Comparison of ENCODE assay signal across 1 cellular context in genomic region chr16:85234310-85235235, GRCh38.
TF ChIP-seq lines count a peak whose summit lies in the region.

No MANE protein-coding gene starts in this region.

TF ChIP-seq in WTC11, 78 proteins besides CTCF, POLR2A, EP300 and RAD21 (continued from another document and continues in another):
- 0 out of 2 replicates have a peak, but pooled peaks have one; percentile 25 for TF ChIP-seq FOXP4 (CRISPR knock-in tag; IDR thresholded peaks at IDR 0.05)
- TF ChIP-seq GTF2I (CRISPR knock-in tag; conservative IDR thresholded peaks at IDR 0.05), result peak; percentile 89
- no peak for TF ChIP-seq ZNF512 (CRISPR knock-in tag; IDR thresholded peaks at IDR 0.05; ENCODE audit: borderline replicate concordance)
- no peak for TF ChIP-seq USF2 (CRISPR knock-in tag; IDR thresholded peaks at IDR 0.05)
- TF ChIP-seq ZSCAN18 (CRISPR knock-in tag; IDR thresholded peaks at IDR 0.05), result no peak
- TF ChIP-seq ZNF219 (CRISPR knock-in tag; IDR thresholded peaks at IDR 0.05; ENCODE audit: borderline replicate concordance), result no peak
- TF ChIP-seq AR (CRISPR knock-in tag; IDR thresholded peaks at IDR 0.05), result no peak
- TF ChIP-seq ZNF317 (CRISPR knock-in tag; IDR thresholded peaks at IDR 0.05; ENCODE audit: borderline replicate concordance, low read depth), result no peak
- TF ChIP-seq ERG (CRISPR knock-in tag; IDR thresholded peaks at IDR 0.05), result no peak
- TF ChIP-seq SP1 (CRISPR knock-in tag; conservative IDR thresholded peaks at IDR 0.05), result peak; percentile 63
- no peak for TF ChIP-seq ZNF138 (CRISPR knock-in tag; conservative IDR thresholded peaks at IDR 0.05)
- TF ChIP-seq SMAD3 (CRISPR knock-in tag; IDR thresholded peaks at IDR 0.05; ENCODE audit: borderline replicate concordance), result no peak
- no peak for TF ChIP-seq PRDM15 (CRISPR knock-in tag; IDR thresholded peaks at IDR 0.05)
- no peak for TF ChIP-seq CREB1 (CRISPR knock-in tag; IDR thresholded peaks at IDR 0.05)
- TF ChIP-seq MYBL2 (CRISPR knock-in tag; IDR thresholded peaks at IDR 0.05), result no peak
- TF ChIP-seq KAT7 (CRISPR knock-in tag; IDR thresholded peaks at IDR 0.05; ENCODE audit: borderline replicate concordance), result no peak
- TF ChIP-seq ATF2 (CRISPR knock-in tag; IDR thresholded peaks at IDR 0.05; ENCODE audit: borderline replicate concordance, low read depth), result no peak
- TF ChIP-seq ATF3 (CRISPR knock-in tag; conservative IDR thresholded peaks at IDR 0.05), result no peak
- no peak for TF ChIP-seq ZNF396 (CRISPR knock-in tag; IDR thresholded peaks at IDR 0.05; ENCODE audit: borderline replicate concordance)
- no peak for TF ChIP-seq ZNF263 (CRISPR knock-in tag; IDR thresholded peaks at IDR 0.05; ENCODE audit: low read depth)
- TF ChIP-seq GABPB1 (CRISPR knock-in tag; IDR thresholded peaks at IDR 0.05), result 0 out of 2 replicates have a peak, but pooled peaks have one; percentile 39
- TF ChIP-seq ZNF671 (CRISPR knock-in tag; IDR thresholded peaks at IDR 0.05), result no peak
- no peak for TF ChIP-seq NFYB (CRISPR knock-in tag; conservative IDR thresholded peaks at IDR 0.05; ENCODE audit: low read depth)
- TF ChIP-seq E2F5 (CRISPR knock-in tag; IDR thresholded peaks at IDR 0.05), result no peak
- TF ChIP-seq NR2C2 (CRISPR knock-in tag; IDR thresholded peaks at IDR 0.05), result no peak
- no peak for TF ChIP-seq ZNF425 (CRISPR knock-in tag; conservative IDR thresholded peaks at IDR 0.05)
- TF ChIP-seq ESRRA (CRISPR knock-in tag; IDR thresholded peaks at IDR 0.05; ENCODE audit: borderline replicate concordance), result no peak
- TF ChIP-seq IRF1 (CRISPR knock-in tag; IDR thresholded peaks at IDR 0.05), result no peak
- no peak for TF ChIP-seq HMGXB4 (CRISPR knock-in tag; IDR thresholded peaks at IDR 0.05)
- no peak for TF ChIP-seq EMX1 (CRISPR knock-in tag; IDR thresholded peaks at IDR 0.05)
- 0 out of 2 replicates have a peak, but pooled peaks have one; percentile 24 for TF ChIP-seq FOXK1 (CRISPR knock-in tag; IDR thresholded peaks at IDR 0.05)
- no peak for TF ChIP-seq TEAD1 (CRISPR knock-in tag; IDR thresholded peaks at IDR 0.05)
- TF ChIP-seq ELF4 (CRISPR knock-in tag; IDR thresholded peaks at IDR 0.05; ENCODE audit: low read depth), result no peak
